Comparison of ENCODE assay signal across 8 cellular contexts in genomic region chr1:182143825-182144661, GRCh38.
DNase-seq lines count a peak whose midpoint lies in the region; ATAC-seq and TF ChIP-seq lines count a peak whose summit lies in the region.

No MANE protein-coding gene starts in this region.

- dilution Hi-C loops in IMR-90 (cut with HindIII; ENCODE audit: low sequenced_read_pairs, unreplicated experiment): no loop called here

- no peak overlapping the region for H4K5ac ChIP-seq in IMR-90 (ENCODE audit: low read depth, low read length)

- peak overlapping the region; percentile 7 for H2BK5ac ChIP-seq in IMR-90 (ENCODE audit: low read depth, low read length, poor library complexity, severe bottlenecking)

- H3K9me1 ChIP-seq in IMR-90 (ENCODE audit: insufficient read depth, low read length): no peaks in the 10 kb centered on the region

- H3K56ac ChIP-seq in IMR-90 (ENCODE audit: extremely low read depth, insufficient read depth, low read length): no peak overlapping the region

- H3K4me1 ChIP-seq in IMR-90 (ENCODE audit: control insufficient read depth, insufficient read depth, low read length): 0 out of 2 replicates have a peak, but pooled peaks cover 2% of the 10 kb centered on the region
- peaks cover 27% of the 10 kb centered on the region for H3K4me1 ChIP-seq in stomach smooth muscle (ENCODE audit: control insufficient read depth, insufficient read depth, low read length)
- no peaks in the 10 kb centered on the region for H3K4me1 ChIP-seq in effector memory CD4-positive, alpha-beta T cell (ENCODE audit: control insufficient read depth, insufficient read depth, low read length, poor library complexity, severe bottlenecking)

- no peak overlapping the region for H2BK15ac ChIP-seq in IMR-90 (ENCODE audit: low read depth, low read length)

- no peak overlapping the region for H2AK5ac ChIP-seq in IMR-90 (ENCODE audit: low read depth, low read length)

- in situ Hi-C loops in IMR-90 (cut with MboI; ENCODE audit: low sequenced_read_pairs): loop anchor here (5.0 kb wide), 1 partner anchor 253 kb away; no protein-coding TSS in a partner anchor

- ATAC-seq in IMR-90 (ENCODE audit: low read depth) (peak; percentile 63), HG03342 (IDR thresholded peaks at IDR 0.05; ENCODE audit: unreplicated experiment) (no peak), GM18858 (IDR thresholded peaks at IDR 0.05; ENCODE audit: unreplicated experiment) (no peak)

- H3K9me3 ChIP-seq in IMR-90 (ENCODE audit: control insufficient read depth, insufficient read depth, low read length): no peaks in the 10 kb centered on the region
- no peaks in the 10 kb centered on the region for H3K9me3 ChIP-seq in stomach smooth muscle (ENCODE audit: control insufficient read depth in 2 of 2, low read length in 2 of 2)
- H3K9me3 ChIP-seq in effector memory CD4-positive, alpha-beta T cell (ENCODE audit: control insufficient read depth, low read length): no peaks in the 10 kb centered on the region

- DNase-seq in AG08395 (ENCODE audit: low spot score) (peak; percentile 59), IMR-90 (peak; percentile 45), MCF 10A (ENCODE audit: unreplicated experiment) (peak; percentile 89), kidney tubule cell (ENCODE audit: low spot score) (peak; percentile 56)
- DNase-seq in effector memory CD4-positive, alpha-beta T cell: no peak

- H3K27me3 Mint-ChIP-seq in MCF 10A (ENCODE audit: insufficient read depth, unreplicated experiment): no peaks in the 10 kb centered on the region

- no peak overlapping the region for H3K4me2 ChIP-seq in IMR-90 (ENCODE audit: low read depth, low read length)

- TF ChIP-seq POLR2A in IMR-90 (IDR thresholded peaks at IDR 0.05; ENCODE audit: low read depth, low read length): no peak

- H4K8ac ChIP-seq in IMR-90 (ENCODE audit: low read depth in 2 of 2, low read length in 2 of 2): no peak overlapping the region

- H3K14ac ChIP-seq in IMR-90 (replicated peaks; ENCODE audit: low read depth, low read length): no peak overlapping the region

- TF ChIP-seq RAD21 in IMR-90 (IDR thresholded peaks at IDR 0.05; ENCODE audit: low read length): no peak

- H4K91ac ChIP-seq in IMR-90 (ENCODE audit: insufficient read depth, low read depth, low read length): no peak overlapping the region

- no peak overlapping the region for H2BK120ac ChIP-seq in IMR-90 (ENCODE audit: low read depth, low read length)

- H3K9ac ChIP-seq in IMR-90 (ENCODE audit: low read depth, low read length) (no peak overlapping the region; the same call in 1 of the 2 replicates), stomach smooth muscle (ENCODE audit: low read length in 2 of 2) (peak overlapping the region; percentile 60 to 62)

- BruUV-seq in IMR-90 (replicated peaks; lab: Mats Ljungman, UMichigan) (no TSS peak), MCF 10A (replicated peaks; lab: Mats Ljungman, UMichigan) (TSS peak; percentile 51)

- peak overlapping the region; percentile 32 for H3K4me3 Mint-ChIP-seq in MCF 10A (ENCODE audit: unreplicated experiment)

- H4K20me1 ChIP-seq in IMR-90 (ENCODE audit: insufficient read depth, low read length): no peaks in the 10 kb centered on the region

- H3K18ac ChIP-seq in IMR-90 (ENCODE audit: low read depth, low read length): no peak overlapping the region; the same call in 1 of the 2 replicates

- H2BK20ac ChIP-seq in IMR-90 (ENCODE audit: low read depth, low read length): no peak overlapping the region

- H3K4me3 ChIP-seq in IMR-90 (ENCODE audit: insufficient read depth, low read depth, low read length) (no peak overlapping the region), stomach smooth muscle (ENCODE audit: low read length in 2 of 2) (peak overlapping the region in 1 of 2 donors; percentile 40)
- H3K4me3 ChIP-seq in effector memory CD4-positive, alpha-beta T cell (ENCODE audit: insufficient read depth, low read depth, low read length, poor library complexity, severe bottlenecking): no peak overlapping the region

- H3K36me3 Mint-ChIP-seq in MCF 10A (ENCODE audit: insufficient read depth, unreplicated experiment): peaks cover 4% of the 10 kb centered on the region

- no peak for TF ChIP-seq CTCF in IMR-90 (conservative IDR thresholded peaks at IDR 0.05; ENCODE audit: low read depth, low read length)
- no peak for TF ChIP-seq CTCF in MCF 10A (IDR thresholded peaks at IDR 0.05; ENCODE audit: unreplicated experiment)

- H3K27ac ChIP-seq in IMR-90 (ENCODE audit: insufficient read depth, low read length) (peak overlapping the region; percentile 39; the same call in 1 of the 2 replicates), stomach smooth muscle (ENCODE audit: low read length) (peak overlapping the region; percentile 93)
- no peak overlapping the region for H3K27ac ChIP-seq in effector memory CD4-positive, alpha-beta T cell (ENCODE audit: insufficient read depth, low read length, poor library complexity, severe bottlenecking)

- H2AFZ ChIP-seq in IMR-90 (replicated peaks; ENCODE audit: low read length, poor library complexity): peak overlapping the region; percentile 28

- H3K23ac ChIP-seq in IMR-90 (ENCODE audit: low read depth, low read length): no peak overlapping the region

- H3K79me1 ChIP-seq in IMR-90 (ENCODE audit: low read depth in 1 of 2, low read length in 2 of 2): no peaks in the 10 kb centered on the region

- CTCF ChIA-PET in IMR-90 (lab: Yijun Ruan, JAX) (interaction anchor here (0.6 to 4.9 kb wide), 9 partner anchors 12 to 267 kb away, joined by 3 to 81 read pairs (median 4); partner anchors contain the start of gene TEDDM1), MCF 10A (lab: Yijun Ruan, JAX) (interaction anchor here (0.6 to 11.8 kb wide), 77 partner anchors 8 to 860 kb away, joined by 3 to 353 read pairs (median 6); partner anchors contain the start of genes GLUL and TEDDM1)

- no peak overlapping the region for H2AK9ac ChIP-seq in IMR-90 (replicated peaks; ENCODE audit: low read depth, low read length, poor library complexity)

- intact Hi-C loops in IMR-90 (cut with micrococcal nuclease): loop anchor here (1.0 kb wide), 1 partner anchor 252 kb away; no protein-coding TSS in a partner anchor
- intact Hi-C loops in MCF 10A (cut with micrococcal nuclease): loop anchor here (1.0 to 2.0 kb wide), 7 partner anchors 54 to 451 kb away; partner anchors contain the start of gene GLUL

- H3K36me3 ChIP-seq in IMR-90 (ENCODE audit: control insufficient read depth, insufficient read depth, low read length) (no peaks in the 10 kb centered on the region), stomach smooth muscle (ENCODE audit: control insufficient read depth in 2 of 2, insufficient read depth in 2 of 2, low read length in 2 of 2) (no peaks in the 10 kb centered on the region)
- H3K36me3 ChIP-seq in effector memory CD4-positive, alpha-beta T cell (ENCODE audit: control insufficient read depth, insufficient read depth, low read length): no peaks in the 10 kb centered on the region

- H3K9me3 Mint-ChIP-seq in MCF 10A (ENCODE audit: unreplicated experiment): no peaks in the 10 kb centered on the region

- H3K27ac Mint-ChIP-seq in MCF 10A (ENCODE audit: low read depth, unreplicated experiment): peak overlapping the region; percentile 97

- H3K27me3 ChIP-seq in IMR-90 (ENCODE audit: control insufficient read depth, insufficient read depth, low read length): no peaks in the 10 kb centered on the region; the same call in 1 of the 2 replicates
- H3K27me3 ChIP-seq in stomach smooth muscle (ENCODE audit: control insufficient read depth in 1 of 2, insufficient read depth in 2 of 2, low read length in 2 of 2): no peaks in the 10 kb centered on the region
- no peaks in the 10 kb centered on the region for H3K27me3 ChIP-seq in effector memory CD4-positive, alpha-beta T cell (replicated peaks; ENCODE audit: control insufficient read depth, insufficient read depth, low read length, poor library complexity, severe bottlenecking)

- 24% methylated on average over 2 of the region's 8 CpGs; no CpG with 5 or more reads in 1 of the 2 experiments for WGBS in IMR-90 (ENCODE audit: extremely low coverage in 2 of 2, insufficient read length in 1 of 2), 2 experiments

- POLR2A ChIA-PET in IMR-90 (lab: Charles Lee; ENCODE audit: unreplicated experiment): no interaction called here
- POLR2A ChIA-PET in MCF 10A (lab: Yijun Ruan, JAX): interaction anchor here (0.6 to 9.7 kb wide), 36 partner anchors 9 to 652 kb away, joined by 3 to 321 read pairs (median 6); partner anchors contain the start of gene RNASEL

- peaks cover 56% of the 10 kb centered on the region for H3K4me1 Mint-ChIP-seq in MCF 10A (ENCODE audit: insufficient read depth, unreplicated experiment)

- no peak overlapping the region for H3K4ac ChIP-seq in IMR-90 (ENCODE audit: low read depth, low read length)

TF ChIP-seq in IMR-90, 13 proteins besides CTCF, POLR2A, EP300 and RAD21 (continues in another document):
- TF ChIP-seq BHLHE40 (IDR thresholded peaks at IDR 0.05; ENCODE audit: low read depth, low read length): no peak
- no peak for TF ChIP-seq SMC3 (IDR thresholded peaks at IDR 0.05; ENCODE audit: low read depth, low read length)
- no peak for TF ChIP-seq USF2 (IDR thresholded peaks at IDR 0.05; ENCODE audit: low read depth, low read length)
- no peak for TF ChIP-seq NFE2L2 (IDR thresholded peaks at IDR 0.05; ENCODE audit: low read depth, low read length)
- TF ChIP-seq CHD1 (IDR thresholded peaks at IDR 0.05; ENCODE audit: low read depth, low read length): no peak
- TF ChIP-seq MXI1 (IDR thresholded peaks at IDR 0.05; ENCODE audit: borderline replicate concordance, low read depth, low read length): no peak
- no peak for TF ChIP-seq ELK1 (IDR thresholded peaks at IDR 0.05; ENCODE audit: borderline replicate concordance, low read depth, low read length)
- no peak for TF ChIP-seq FOS (IDR thresholded peaks at IDR 0.05; ENCODE audit: low read depth, low read length)
- no peak for TF ChIP-seq RCOR1 (IDR thresholded peaks at IDR 0.05; ENCODE audit: insufficient replicate concordance, low read length)
- no peak for TF ChIP-seq MAZ (IDR thresholded peaks at IDR 0.05; ENCODE audit: borderline replicate concordance, low read depth, low read length)

Comparison
In these comparisons a context has a peak if more than half of its experiments do, and no peak if none do; other contexts are left out.
1. DNase-seq: peak in AG08395 (single experiment), IMR-90 (single experiment), MCF 10A (single experiment) and kidney tubule cell (single experiment); none in effector memory CD4-positive, alpha-beta T cell (0 of 3).